ENCODE assay signal across 1 cellular context in the genomic region with DNA sequence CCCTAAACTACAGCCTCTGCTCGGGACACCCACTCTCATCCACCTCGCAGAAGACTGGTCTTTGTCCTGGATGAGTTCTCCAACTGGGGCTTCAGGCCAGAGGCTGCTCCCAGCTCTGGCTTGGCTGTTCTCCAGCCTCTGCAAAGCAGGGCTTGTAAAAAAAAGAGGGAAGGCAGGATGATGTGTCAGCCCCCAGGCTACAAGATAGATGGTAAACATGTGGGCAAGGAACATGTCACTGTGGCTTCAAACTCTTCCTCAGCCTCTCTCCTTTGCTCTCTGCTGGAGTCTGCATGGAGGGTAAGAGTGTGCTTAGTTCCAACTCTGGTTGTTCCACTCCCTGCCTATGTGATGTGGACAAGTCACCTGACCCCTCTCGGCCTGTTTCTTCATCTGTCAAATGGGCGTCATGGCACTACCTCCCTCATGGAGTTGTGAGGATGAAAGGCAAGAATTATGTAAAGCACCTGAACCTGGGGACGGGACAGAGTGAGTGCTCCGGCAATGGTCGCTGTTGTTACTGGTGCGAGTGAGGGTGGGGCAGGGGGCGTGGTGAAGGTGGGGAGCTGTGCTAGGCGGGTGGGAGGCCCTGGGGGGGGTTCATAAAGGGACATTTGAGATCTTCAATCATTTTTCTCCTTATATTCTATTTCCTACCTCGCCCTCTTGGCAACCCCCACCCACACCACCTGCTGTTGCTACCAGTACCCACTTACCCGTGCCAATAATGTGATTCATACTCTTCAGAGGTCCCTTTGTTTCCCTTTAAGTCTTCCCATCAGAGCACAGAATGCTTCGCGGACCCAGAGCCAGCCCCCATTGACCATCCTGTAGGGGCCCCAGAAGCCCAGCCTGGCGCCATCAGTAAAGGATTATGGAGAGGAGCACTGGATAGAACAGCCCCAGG.
TF ChIP-seq lines count a peak whose summit lies in the region.

No MANE protein-coding gene starts in this region.

TF ChIP-seq in GM23338, 12 proteins besides CTCF, POLR2A, EP300 and RAD21 (continued from another document):
- TF ChIP-seq, protein P1, sequence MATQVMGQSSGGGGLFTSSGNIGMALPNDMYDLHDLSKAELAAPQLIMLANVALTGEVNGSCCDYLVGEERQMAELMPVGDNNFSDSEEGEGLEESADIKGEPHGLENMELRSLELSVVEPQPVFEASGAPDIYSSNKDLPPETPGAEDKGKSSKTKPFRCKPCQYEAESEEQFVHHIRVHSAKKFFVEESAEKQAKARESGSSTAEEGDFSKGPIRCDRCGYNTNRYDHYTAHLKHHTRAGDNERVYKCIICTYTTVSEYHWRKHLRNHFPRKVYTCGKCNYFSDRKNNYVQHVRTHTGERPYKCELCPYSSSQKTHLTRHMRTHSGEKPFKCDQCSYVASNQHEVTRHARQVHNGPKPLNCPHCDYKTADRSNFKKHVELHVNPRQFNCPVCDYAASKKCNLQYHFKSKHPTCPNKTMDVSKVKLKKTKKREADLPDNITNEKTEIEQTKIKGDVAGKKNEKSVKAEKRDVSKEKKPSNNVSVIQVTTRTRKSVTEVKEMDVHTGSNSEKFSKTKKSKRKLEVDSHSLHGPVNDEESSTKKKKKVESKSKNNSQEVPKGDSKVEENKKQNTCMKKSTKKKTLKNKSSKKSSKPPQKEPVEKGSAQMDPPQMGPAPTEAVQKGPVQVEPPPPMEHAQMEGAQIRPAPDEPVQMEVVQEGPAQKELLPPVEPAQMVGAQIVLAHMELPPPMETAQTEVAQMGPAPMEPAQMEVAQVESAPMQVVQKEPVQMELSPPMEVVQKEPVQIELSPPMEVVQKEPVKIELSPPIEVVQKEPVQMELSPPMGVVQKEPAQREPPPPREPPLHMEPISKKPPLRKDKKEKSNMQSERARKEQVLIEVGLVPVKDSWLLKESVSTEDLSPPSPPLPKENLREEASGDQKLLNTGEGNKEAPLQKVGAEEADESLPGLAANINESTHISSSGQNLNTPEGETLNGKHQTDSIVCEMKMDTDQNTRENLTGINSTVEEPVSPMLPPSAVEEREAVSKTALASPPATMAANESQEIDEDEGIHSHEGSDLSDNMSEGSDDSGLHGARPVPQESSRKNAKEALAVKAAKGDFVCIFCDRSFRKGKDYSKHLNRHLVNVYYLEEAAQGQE (IDR thresholded peaks at IDR 0.05; ENCODE audit: unreplicated experiment), result no peak
- TF ChIP-seq EZH2phosphoT487 (IDR thresholded peaks at IDR 0.05; ENCODE audit: unreplicated experiment), result no peak
- TF ChIP-seq CREB1 (CRISPR knock-in tag; IDR thresholded peaks at IDR 0.05; ENCODE audit: low read depth), result no peak
- TF ChIP-seq ZNF331 (CRISPR knock-in tag; IDR thresholded peaks at IDR 0.05; ENCODE audit: low read depth), result no peak
- TF ChIP-seq ZNF114 (CRISPR knock-in tag; IDR thresholded peaks at IDR 0.05), result no peak
TF ChIP-seq in GM23338: peak in this region for 0.
